Comparison of ENCODE assay signal across 9 cellular contexts in genomic region chr14:69056389-69056788, GRCh38.
DNase-seq lines count a peak whose midpoint lies in the region; ATAC-seq and TF ChIP-seq lines count a peak whose summit lies in the region.
"Had no signal": no experiment of that assay in that cellular context is flagged by ENCODE, and none has a peak within 500 bp of the region (broad histone marks: within the 10 kb centered on the region; RNA-seq: fewer than 3 reads in every experiment).

No MANE protein-coding gene starts in this region.

- no peak for ATAC-seq in HG03175 (IDR thresholded peaks at IDR 0.05; ENCODE audit: unreplicated experiment)
- no peak for ATAC-seq in GM19395 (IDR thresholded peaks at IDR 0.05; ENCODE audit: unreplicated experiment)

- H3K9me3 ChIP-seq in ascending aorta = no peaks in the 10 kb centered on the region

- no peaks in the 10 kb centered on the region for H3K27me3 ChIP-seq in ascending aorta
- no peaks in the 10 kb centered on the region for H3K27me3 ChIP-seq in kidney epithelial cell (ENCODE audit: control insufficient read depth, insufficient read depth, low read length)

- TF ChIP-seq CTCF in AG10803 (conservative IDR thresholded peaks at IDR 0.05; ENCODE audit: low read length) (peak; percentile 12; the same call in 1 of the 2 replicates), ascending aorta (IDR thresholded peaks at IDR 0.05) (no peak), kidney epithelial cell (IDR thresholded peaks at IDR 0.05; ENCODE audit: insufficient read depth, low read length, poor library complexity, severe bottlenecking) (peak; percentile 18)

- no peak for TF ChIP-seq EP300 in Ishikawa (IDR thresholded peaks at IDR 0.05; ENCODE audit: borderline replicate concordance)

- H3K27ac ChIP-seq in ascending aorta = peak overlapping the region; percentile 69 to 92

- peaks cover 5 to 40% of the 10 kb centered on the region in 2 donors for H3K4me1 ChIP-seq in ascending aorta

- H3K36me3 ChIP-seq in ascending aorta (peaks cover 27 to 40% of the 10 kb centered on the region in 2 donors), kidney epithelial cell (ENCODE audit: control insufficient read depth, insufficient read depth, low read length) (peaks cover 3% of the 10 kb centered on the region)

- intact Hi-C loops in ascending aorta (cut with DNase I) = loop anchor here (2.0 kb wide), 1 partner anchor 20 kb away; no protein-coding TSS in a partner anchor

- DNase-seq in AG10803 (ENCODE audit: low read depth) (peak; percentile 76), ascending aorta (ENCODE audit: low spot score in 2 of 2) (no peak), kidney epithelial cell (ENCODE audit: low read depth) (peak; percentile 66), NCI-H226 (no peak)
- DNase-seq in stimulated activated CD8-positive, alpha-beta memory T cell treated with anti-CD3 and anti-CD28 coated beads, Interleukin-4, amount 100 ng/mL, for 48 hours = no peak
- DNase-seq: stimulated activated CD4-positive, alpha-beta T cell treated with anti-CD3 and anti-CD28 coated beads, Interleukin-4, amount 100 ng/mL, for 1 hour had no signal

- H3K4me3 ChIP-seq in AG10803 (ENCODE audit: low read length) (no peak overlapping the region), ascending aorta (no peak overlapping the region), kidney epithelial cell (ENCODE audit: low read depth, low read length) (no peak overlapping the region)

- TF ChIP-seq RAD21 in Ishikawa (IDR thresholded peaks at IDR 0.05; ENCODE audit: low read depth) = peak; percentile 27; the same call in 1 of the 2 replicates

TF ChIP-seq in Ishikawa, 13 proteins besides CTCF, POLR2A, EP300 and RAD21:
- TF ChIP-seq EGR1 (IDR thresholded peaks at IDR 0.05) = no peak

Comparison
In these comparisons a context has a peak if more than half of its experiments do, and no peak if none do; other contexts are left out.
1. DNase-seq: peak in AG10803 (single experiment) and kidney epithelial cell (single experiment); none in ascending aorta (0 of 2), stimulated activated CD8-positive, alpha-beta memory T cell treated with anti-CD3 and anti-CD28 coated beads, Interleukin-4, amount 100 ng/mL, for 48 hours (single experiment) and NCI-H226 (single experiment).
2. CTCF ChIP-seq: peak in AG10803 (single experiment) and kidney epithelial cell (single experiment); none in ascending aorta (0 of 3).